8 cellular contexts compared by ENCODE assay signal in the genomic region with DNA sequence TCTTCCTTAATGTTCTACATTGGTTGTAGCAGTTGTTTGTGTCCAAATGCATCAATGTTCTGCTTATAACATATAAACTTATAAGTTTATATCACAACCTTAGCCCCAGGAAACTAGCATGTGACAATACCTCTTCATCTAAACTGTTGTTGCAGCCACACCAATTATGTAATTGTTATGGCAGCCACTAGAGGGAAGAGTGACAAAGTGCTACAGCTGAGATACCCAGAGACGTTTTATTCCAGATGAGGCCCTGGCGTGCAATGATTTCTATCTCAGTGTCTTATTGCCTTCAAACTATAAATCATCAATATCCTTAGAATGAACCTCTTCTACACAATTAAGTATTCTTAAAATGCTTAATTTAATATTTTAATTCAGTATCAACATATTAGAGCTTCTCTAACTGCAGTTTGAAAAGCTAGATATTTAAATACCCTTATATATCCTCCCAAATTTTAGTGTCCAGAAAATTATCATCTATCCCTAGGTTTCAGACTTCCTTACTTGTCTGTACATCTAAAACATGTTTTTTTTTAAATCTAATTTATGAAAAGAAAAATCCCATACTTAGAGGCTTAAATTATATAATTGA.
DNase-seq lines count a peak whose midpoint lies in the region; ATAC-seq and TF ChIP-seq lines count a peak whose summit lies in the region.

No MANE protein-coding gene starts in this region.

- H3K27ac ChIP-seq in A673 (ENCODE audit: low read depth, low read length, poor library complexity, severe bottlenecking) = no peak overlapping the region
- H3K27ac ChIP-seq in osteoblast (ENCODE audit: low read depth, low read length) = no peak overlapping the region

- POLR2A ChIA-PET in A673 (lab: Charles Lee; ENCODE audit: low non-redundant PET) = no interaction called here

- no peaks in the 10 kb centered on the region for H3K79me2 ChIP-seq in osteoblast (ENCODE audit: insufficient read depth, low read length)

- DNase-seq in A673 (ENCODE audit: low spot score) (peak; percentile 62), NCI-H446 treated with DMSO at 0.1 percent for 48 hours (lab: John Stamatoyannopoulos, UW) (peak; percentile 2), dermis blood vessel endothelial cell (peak; percentile 10), osteoblast (ENCODE audit: insufficient read length, low spot score, missing footprints) (no peak)
- DNase-seq in effector CD8-positive, alpha-beta T cell (lab: John Stamatoyannopoulos, UW) = no peak
- no peak for DNase-seq in stimulated activated CD4-positive, alpha-beta T cell treated with anti-CD3 and anti-CD28 coated beads, Interleukin-12 subunit alpha, Interleukin-12 subunit beta, amount 100 ng/mL, for 4 hours

- H3K4me3 ChIP-seq in A673 (ENCODE audit: low read depth, low read length, poor library complexity, severe bottlenecking) = no peak overlapping the region
- no peak overlapping the region for H3K4me3 ChIP-seq in osteoblast (ENCODE audit: insufficient read depth, low read length)

- H3K4me1 ChIP-seq in A673 (ENCODE audit: insufficient read depth, low read length, poor library complexity, severe bottlenecking) = peaks cover 13% of the 10 kb centered on the region
- no peaks in the 10 kb centered on the region for H3K4me1 ChIP-seq in osteoblast (ENCODE audit: insufficient read depth, low read length)

- H4K20me1 ChIP-seq in osteoblast (ENCODE audit: insufficient read depth, low read length) = no peaks in the 10 kb centered on the region

- intact Hi-C loops in A673 (cut with micrococcal nuclease; ENCODE audit: unreplicated experiment) = no loop called here

- CTCF ChIA-PET in A673 (lab: Charles Lee) = interaction anchor here (1.1 kb wide), 1 partner anchor 174 kb away, joined by 3 read pairs; no protein-coding TSS in a partner anchor

- ATAC-seq in GM18502 (IDR thresholded peaks at IDR 0.05; ENCODE audit: poor library complexity, unreplicated experiment) (peak; percentile 87), HG02981 (IDR thresholded peaks at IDR 0.05; ENCODE audit: unreplicated experiment) (peak; percentile 95)

- no peak overlapping the region for H3K4me2 ChIP-seq in osteoblast (ENCODE audit: insufficient read depth, low read length)

- no TSS peak for BruUV-seq in A673 (replicated peaks; lab: Mats Ljungman, UMichigan)

- no peaks in the 10 kb centered on the region for H3K9me3 ChIP-seq in A673 (ENCODE audit: low read depth, low read length, poor library complexity, severe bottlenecking)
- no peaks in the 10 kb centered on the region for H3K9me3 ChIP-seq in osteoblast (ENCODE audit: low read depth, low read length)

- TF ChIP-seq CTCF in A673 (conservative IDR thresholded peaks at IDR 0.05; ENCODE audit: low read depth, low read length) (peak; percentile 73), osteoblast (IDR thresholded peaks at IDR 0.05; ENCODE audit: extremely low read depth, low read depth, low read length) (peak; percentile 53)

- no peak overlapping the region for H2AFZ ChIP-seq in osteoblast (ENCODE audit: low read length)

- H3K27me3 ChIP-seq in A673 (replicated peaks; ENCODE audit: insufficient read depth, low read depth, low read length, poor library complexity) (no peaks in the 10 kb centered on the region), osteoblast (ENCODE audit: insufficient read depth, low read length) (no peaks in the 10 kb centered on the region)

- no peaks in the 10 kb centered on the region for H3K36me3 ChIP-seq in A673 (ENCODE audit: insufficient read depth, low read length, poor library complexity, severe bottlenecking)
- H3K36me3 ChIP-seq in osteoblast (ENCODE audit: insufficient read depth, low read length) = no peaks in the 10 kb centered on the region

Comparison
In these comparisons a context has a peak if more than half of its experiments do, and no peak if none do; other contexts are left out.
1. DNase-seq: peak in A673 (single experiment), NCI-H446 treated with DMSO at 0.1 percent for 48 hours (single experiment) and dermis blood vessel endothelial cell (single experiment); none in osteoblast (single experiment), effector CD8-positive, alpha-beta T cell (single experiment) and stimulated activated CD4-positive, alpha-beta T cell treated with anti-CD3 and anti-CD28 coated beads, Interleukin-12 subunit alpha, Interleukin-12 subunit beta, amount 100 ng/mL, for 4 hours (single experiment).